30 cellular contexts compared by ENCODE assay signal in the genomic region with DNA sequence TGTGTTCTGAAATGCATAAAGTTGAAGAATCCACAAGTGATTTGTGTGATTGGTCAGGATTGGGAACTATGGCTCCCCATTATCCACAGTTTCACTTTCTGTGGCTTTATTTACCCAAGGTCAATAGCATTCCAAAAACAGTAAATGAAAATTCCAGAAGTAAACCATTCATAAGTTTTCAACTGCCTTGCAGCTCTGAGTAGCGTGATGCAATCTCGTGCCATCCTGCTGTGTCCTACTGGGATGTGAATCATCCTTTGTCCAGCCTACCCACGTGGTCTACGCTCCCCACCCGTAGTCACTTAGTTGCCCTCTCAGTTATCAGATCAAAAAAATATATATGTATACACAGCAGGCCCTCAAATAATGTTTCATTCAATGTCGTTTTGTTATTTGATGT.
DNase-seq lines count a peak whose midpoint lies in the region; ATAC-seq and TF ChIP-seq lines count a peak whose summit lies in the region.
"Had no signal": no experiment of that assay in that cellular context is flagged by ENCODE, and none has a peak within 500 bp of the region (broad histone marks: within the 10 kb centered on the region; RNA-seq: fewer than 3 reads in every experiment).

No MANE protein-coding gene starts in this region.

- POLR2A ChIA-PET in WTC11 (lab: Charles Lee): no interaction called here

- DNase-seq in GM23248: peak; percentile 2
- DNase-seq in NB4 (ENCODE audit: low read depth): peak; percentile 4
- DNase-seq in WTC11 (ENCODE audit: low spot score): no peak
- DNase-seq in hepatocyte (ENCODE audit: low spot score): peak; percentile 11
- DNase-seq in coronary artery (ENCODE audit: low spot score): no peak
- DNase-seq in kidney glomerular epithelial cell (lab: John Stamatoyannopoulos, UW): no peak
- no peak for DNase-seq in dermis blood vessel endothelial cell
- no peak for DNase-seq in stimulated activated CD4-positive, alpha-beta T cell treated with anti-CD3 and anti-CD28 coated beads, Interleukin-2, amount 100 ng/mL, for 24 hours
- DNase-seq: activated CD4-positive, alpha-beta T cell treated with anti-CD3 and anti-CD28 coated beads for 48 hours; activated naive CD8-positive, alpha-beta T cell treated with anti-CD3 and anti-CD28 coated beads, Interleukin-2, amount 50 U/mL, for 24 hours; activated T-cell treated with anti-CD3 and anti-CD28 coated beads, Interleukin-2, amount 50 U/mL, for 24 hours; body of pancreas; cerebellar nuclear complex; effector CD8-positive, alpha-beta T cell; EL; foreskin keratinocyte; heart right ventricle; IMR-90; left colon; NCI-H1105 treated with DMSO at 0.1 percent for 48 hours; NCI-H2029; NCI-H226; NCI-H774; stimulated activated CD4-positive, alpha-beta T cell treated with anti-CD3 and anti-CD28 coated beads, Interleukin-4, amount 100 ng/mL, for 4 hours; upper lobe of right lung had no signal

- H3K4me3 Mint-ChIP-seq in WTC11: no peak overlapping the region
- H3K4me3 Mint-ChIP-seq: activated naive CD8-positive, alpha-beta T cell treated with anti-CD3 and anti-CD28 coated beads, Interleukin-2, amount 50 U/mL, for 24 hours; activated T-cell treated with anti-CD3 and anti-CD28 coated beads, Interleukin-2, amount 50 U/mL, for 24 hours; CD14-positive monocyte; neural crest cell; stimulated activated memory B cell treated with anti-CD40 and anti-IgM and Interleukin-4, amounts not matched to agents 10 μg/mL and 1 μg/mL and 100 μg/mL, for 72 hours; T-helper 2 cell treated with Interferon-gamma antibody and Interleukin-4, amounts not matched to agents 5 μg/mL and 100 μg/mL, for 36 hours had no signal

- CTCF ChIA-PET in WTC11 (lab: Charles Lee): no interaction called here

- H3K9me2 ChIP-seq in GM23248 (ENCODE audit: insufficient read depth) (no peaks in the 10 kb centered on the region), hepatocyte (replicated peaks; ENCODE audit: insufficient read depth) (no peaks in the 10 kb centered on the region)

- H3K4me1 Mint-ChIP-seq in WTC11: no peaks in the 10 kb centered on the region
- H3K4me1 Mint-ChIP-seq: activated naive CD8-positive, alpha-beta T cell treated with anti-CD3 and anti-CD28 coated beads, Interleukin-2, amount 50 U/mL, for 24 hours; CD14-positive monocyte; neural crest cell; stimulated activated memory B cell treated with anti-CD40 and anti-IgM and Interleukin-4, amounts not matched to agents 10 μg/mL and 1 μg/mL and 100 μg/mL, for 72 hours had no signal

- H3F3A ChIP-seq in GM23248 (ENCODE audit: insufficient read depth): no peaks in the 10 kb centered on the region

- H3K27ac ChIP-seq in GM23248 (no peak overlapping the region), hepatocyte (no peak overlapping the region), coronary artery (no peak overlapping the region)
- H3K27ac ChIP-seq: body of pancreas, foreskin keratinocyte, heart right ventricle, upper lobe of right lung had no signal

- H3K27me3 ChIP-seq in GM23248 (replicated peaks; ENCODE audit: insufficient read depth): no peaks in the 10 kb centered on the region
- H3K27me3 ChIP-seq in hepatocyte: no peaks in the 10 kb centered on the region
- H3K27me3 ChIP-seq: body of pancreas, foreskin keratinocyte, heart right ventricle, upper lobe of right lung had no signal

- H3K9me3 ChIP-seq in GM23248 (ENCODE audit: low read depth) (no peaks in the 10 kb centered on the region), hepatocyte (ENCODE audit: low read depth) (no peaks in the 10 kb centered on the region)
- H3K9me3 ChIP-seq: body of pancreas had no signal

- H2AFZ ChIP-seq in GM23248 (no peak overlapping the region), hepatocyte (no peak overlapping the region)

- H3K79me2 ChIP-seq in GM23248 (ENCODE audit: insufficient read depth): no peaks in the 10 kb centered on the region
- H3K79me2 ChIP-seq in hepatocyte: no peaks in the 10 kb centered on the region

- TF ChIP-seq CTCF in NB4 (IDR thresholded peaks at IDR 0.05; ENCODE audit: low read depth, low read length) (no peak), WTC11 (IDR thresholded peaks at IDR 0.05) (no peak), hepatocyte (IDR thresholded peaks at IDR 0.05; ENCODE audit: poor library complexity) (no peak), coronary artery (IDR thresholded peaks at IDR 0.05) (no peak)

- peaks cover 4% of the 10 kb centered on the region; the same call in 1 of the 2 replicates for H3K36me3 Mint-ChIP-seq in WTC11
- H3K36me3 Mint-ChIP-seq: CD14-positive monocyte; stimulated activated memory B cell treated with anti-CD40 and anti-IgM and Interleukin-4, amounts not matched to agents 10 μg/mL and 1 μg/mL and 100 μg/mL, for 72 hours had no signal

- no peak for ATAC-seq in WTC11
- ATAC-seq: activated naive CD8-positive, alpha-beta T cell treated with anti-CD3 and anti-CD28 coated beads, Interleukin-2, amount 50 U/mL, for 24 hours; body of pancreas; foreskin keratinocyte; heart right ventricle; left colon; sciatic nerve; stimulated activated memory B cell treated with anti-CD40 and anti-IgM and Interleukin-4, amounts not matched to agents 10 μg/mL and 1 μg/mL and 100 μg/mL, for 72 hours; upper lobe of right lung had no signal

- H3K27me3 Mint-ChIP-seq in WTC11 (ENCODE audit: low read depth): no peaks in the 10 kb centered on the region
- H3K27me3 Mint-ChIP-seq: activated naive CD8-positive, alpha-beta T cell treated with anti-CD3 and anti-CD28 coated beads, Interleukin-2, amount 50 U/mL, for 24 hours; activated T-cell treated with anti-CD3 and anti-CD28 coated beads, Interleukin-2, amount 50 U/mL, for 24 hours; stimulated activated memory B cell treated with anti-CD40 and anti-IgM and Interleukin-4, amounts not matched to agents 10 μg/mL and 1 μg/mL and 100 μg/mL, for 72 hours had no signal

- H3K36me3 ChIP-seq in GM23248 (ENCODE audit: low read depth): no peaks in the 10 kb centered on the region
- no peaks in the 10 kb centered on the region for H3K36me3 ChIP-seq in hepatocyte (replicated peaks; ENCODE audit: insufficient read depth, low read depth)
- H3K36me3 ChIP-seq: heart right ventricle, upper lobe of right lung had no signal

- WGBS in GM23248 (ENCODE audit: low coverage in 1 of 2, low lambda C conversion rate in 2 of 2, missing lambda C conversion rate in 2 of 2), 2 experiments: 24 to 30% methylated on average over 6 of the region's 6 CpGs
- 83% methylated on average over 6 of the region's 6 CpGs for WGBS in hepatocyte (ENCODE audit: low lambda C conversion rate, missing lambda C conversion rate)

- H3K4me1 ChIP-seq in GM23248 (ENCODE audit: insufficient read depth): no peaks in the 10 kb centered on the region
- no peaks in the 10 kb centered on the region for H3K4me1 ChIP-seq in hepatocyte (ENCODE audit: insufficient read depth)
- H3K4me1 ChIP-seq: body of pancreas, foreskin keratinocyte, heart right ventricle, upper lobe of right lung had no signal

- TF ChIP-seq POLR2A in NB4 (IDR thresholded peaks at IDR 0.05; ENCODE audit: extremely low read depth, insufficient read length): no peak

- H3K4me2 ChIP-seq in GM23248 (ENCODE audit: unreplicated experiment) (no peak overlapping the region), hepatocyte (no peak overlapping the region)

- H3K9me3 Mint-ChIP-seq in WTC11: peaks cover 7% of the 10 kb centered on the region

- no peak overlapping the region for H3K9ac ChIP-seq in GM23248

- no peak overlapping the region for H3K27ac Mint-ChIP-seq in WTC11
- H3K27ac Mint-ChIP-seq: activated naive CD8-positive, alpha-beta T cell treated with anti-CD3 and anti-CD28 coated beads, Interleukin-2, amount 50 U/mL, for 24 hours; activated T-cell treated with anti-CD3 and anti-CD28 coated beads, Interleukin-2, amount 50 U/mL, for 24 hours; CD14-positive monocyte; stimulated activated memory B cell treated with anti-CD40 and anti-IgM and Interleukin-4, amounts not matched to agents 10 μg/mL and 1 μg/mL and 100 μg/mL, for 72 hours; T-helper 2 cell treated with Interferon-gamma antibody and Interleukin-4, amounts not matched to agents 5 μg/mL and 100 μg/mL, for 36 hours had no signal

- no peak overlapping the region for H3K4me3 ChIP-seq in GM23248
- no peak overlapping the region for H3K4me3 ChIP-seq in NB4 (ENCODE audit: low read depth, low read length)
- H3K4me3 ChIP-seq in hepatocyte: no peak overlapping the region
- no peak overlapping the region for H3K4me3 ChIP-seq in coronary artery
- H3K4me3 ChIP-seq: body of pancreas, heart right ventricle, upper lobe of right lung had no signal

- no peaks in the 10 kb centered on the region for H4K20me1 ChIP-seq in GM23248 (ENCODE audit: insufficient read depth)
- no peaks in the 10 kb centered on the region for H4K20me1 ChIP-seq in hepatocyte (ENCODE audit: insufficient read depth, poor library complexity, severe bottlenecking)

- in situ Hi-C loops in GM23248 (cut with MboI): no loop called here

TF ChIP-seq in WTC11, 78 proteins besides CTCF, POLR2A, EP300 and RAD21:
- TF ChIP-seq GABPB1 (CRISPR knock-in tag; IDR thresholded peaks at IDR 0.05) (peak; percentile 50; the same call in 1 of the 2 replicates), MXD4 (CRISPR knock-in tag; IDR thresholded peaks at IDR 0.05; ENCODE audit: borderline replicate concordance) (no peak)

Comparison
In these comparisons a context has a peak if more than half of its experiments do, and no peak if none do; other contexts are left out.
1. DNase-seq: peak in GM23248 (single experiment), NB4 (single experiment) and hepatocyte (single experiment); none in WTC11 (single experiment), coronary artery (single experiment), kidney glomerular epithelial cell (single experiment), dermis blood vessel endothelial cell (single experiment) and stimulated activated CD4-positive, alpha-beta T cell treated with anti-CD3 and anti-CD28 coated beads, Interleukin-2, amount 100 ng/mL, for 24 hours (0 of 2).